In the genomic region with DNA sequence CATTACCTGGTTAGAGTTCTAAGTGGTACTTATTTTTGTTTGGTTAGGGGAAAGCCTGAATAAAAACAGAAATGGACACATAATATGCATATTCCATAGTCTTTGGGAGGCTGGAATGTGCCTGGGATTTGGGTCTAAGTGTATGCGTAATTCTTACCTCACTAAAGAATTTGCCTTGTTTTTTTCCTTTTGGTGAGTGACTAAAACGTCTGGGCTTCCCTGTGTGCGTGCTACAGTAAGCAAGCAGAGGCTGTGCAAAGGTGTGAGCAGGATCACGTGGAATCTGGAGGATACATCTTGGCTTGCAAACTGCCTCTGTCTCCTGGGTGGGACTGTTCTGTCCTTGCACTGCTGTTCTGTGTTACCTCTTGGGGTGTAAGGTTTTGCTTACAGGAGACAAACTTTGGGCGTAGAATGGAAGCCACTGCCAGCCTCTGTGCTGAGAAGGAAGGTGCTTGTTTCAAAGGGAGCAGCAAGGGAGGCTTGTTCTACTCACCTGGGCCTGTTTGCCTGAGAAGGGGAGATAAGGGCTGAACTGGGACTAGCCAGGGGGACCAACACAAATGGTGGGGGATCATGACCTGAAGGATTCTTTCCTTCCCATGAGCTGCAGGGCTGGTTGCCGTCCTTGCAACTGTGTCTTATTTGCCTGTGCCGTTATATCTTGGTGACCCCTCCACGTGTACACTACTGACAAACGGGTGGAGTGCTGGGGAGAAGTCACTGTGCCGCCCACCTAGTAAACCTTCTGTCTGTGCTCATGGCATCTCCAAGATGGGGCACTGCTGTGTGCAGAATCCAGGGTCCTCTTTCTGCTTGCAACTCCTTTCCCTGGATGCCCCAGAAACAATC, we compare ENCODE assay signal across 2 cellular contexts.
TF ChIP-seq lines count a peak whose summit lies in the region.

No MANE protein-coding gene starts in this region.

TF ChIP-seq in HCT116, 20 proteins besides CTCF, POLR2A, EP300 and RAD21:
- no peak for TF ChIP-seq EZH2phosphoT487 (IDR thresholded peaks at IDR 0.05; ENCODE audit: borderline replicate concordance)
- peak; percentile 86 for TF ChIP-seq POLR2AphosphoS5 (IDR thresholded peaks at IDR 0.05; ENCODE audit: low read depth, low read length)
- TF ChIP-seq, protein P1, sequence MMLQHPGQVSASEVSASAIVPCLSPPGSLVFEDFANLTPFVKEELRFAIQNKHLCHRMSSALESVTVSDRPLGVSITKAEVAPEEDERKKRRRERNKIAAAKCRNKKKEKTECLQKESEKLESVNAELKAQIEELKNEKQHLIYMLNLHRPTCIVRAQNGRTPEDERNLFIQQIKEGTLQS (IDR thresholded peaks at IDR 0.05) = no peak
- TF ChIP-seq FOSL1 (IDR thresholded peaks at IDR 0.05; ENCODE audit: low read depth) = no peak
- no peak for TF ChIP-seq SRF (IDR thresholded peaks at IDR 0.05; ENCODE audit: low read depth)
TF ChIP-seq in HCT116: peak in this region for 1.

TF ChIP-seq in endothelial cell of umbilical vein, 7 proteins besides CTCF, POLR2A, EP300 and RAD21:
- TF ChIP-seq, protein P2, sequence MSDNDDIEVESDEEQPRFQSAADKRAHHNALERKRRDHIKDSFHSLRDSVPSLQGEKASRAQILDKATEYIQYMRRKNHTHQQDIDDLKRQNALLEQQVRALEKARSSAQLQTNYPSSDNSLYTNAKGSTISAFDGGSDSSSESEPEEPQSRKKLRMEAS (IDR thresholded peaks at IDR 0.05; ENCODE audit: insufficient read depth, insufficient read length) = no peak
- TF ChIP-seq MYC (IDR thresholded peaks at IDR 0.05; ENCODE audit: low read depth, low read length) (no peak), POLR2AphosphoS5 (IDR thresholded peaks at IDR 0.05; ENCODE audit: insufficient read depth, low read depth, low read length) (peak; percentile 66), GATA2 (IDR thresholded peaks at IDR 0.05; ENCODE audit: insufficient read depth, insufficient read length, low read depth, low read length) (no peak), FOS (IDR thresholded peaks at IDR 0.05; ENCODE audit: borderline replicate concordance, insufficient read depth, low read length) (no peak), EZH2 (IDR thresholded peaks at IDR 0.05; ENCODE audit: borderline replicate concordance, low read depth, low read length, severe bottlenecking) (no peak), JUN (IDR thresholded peaks at IDR 0.05; ENCODE audit: borderline replicate concordance, insufficient read depth, insufficient read length, low read depth) (no peak)
